18 cellular contexts compared by ENCODE assay signal in the genomic region with DNA sequence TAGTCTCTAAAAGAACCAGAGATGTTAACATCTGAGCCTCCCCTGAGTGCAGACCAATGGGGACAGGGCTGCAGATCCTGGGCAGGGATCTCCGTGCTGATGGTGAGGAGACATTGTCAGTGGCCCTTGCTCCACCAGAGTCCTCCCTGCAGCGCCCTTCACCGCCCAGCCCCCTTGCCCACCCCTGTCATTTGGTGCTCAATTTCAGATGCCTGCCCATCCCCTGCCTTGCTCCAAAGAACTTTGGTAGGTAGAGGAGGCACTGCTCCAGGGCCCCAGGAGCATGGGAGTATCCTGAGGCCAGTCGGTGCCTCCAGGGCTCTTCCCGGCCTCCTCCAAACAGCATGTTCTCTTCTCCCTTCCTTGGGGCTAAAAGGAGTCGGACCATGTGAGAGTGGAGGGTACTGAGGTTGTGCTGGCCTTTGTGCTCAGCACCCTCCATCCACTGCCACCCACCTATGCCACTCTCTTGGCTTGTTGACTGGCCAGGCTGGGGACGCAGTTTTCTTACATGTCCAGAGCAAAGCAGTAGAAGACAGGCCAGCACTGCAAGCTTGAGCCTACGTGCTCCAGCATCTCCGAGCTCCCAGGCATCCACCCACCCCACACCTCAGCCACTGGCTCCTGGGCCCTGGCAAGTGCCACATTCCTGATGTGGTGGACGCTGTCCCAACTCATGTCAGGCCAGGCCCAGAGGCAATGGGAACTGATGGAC.
DNase-seq lines count a peak whose midpoint lies in the region; ATAC-seq and TF ChIP-seq lines count a peak whose summit lies in the region.
"Had no signal": no experiment of that assay in that cellular context is flagged by ENCODE, and none has a peak within 500 bp of the region (broad histone marks: within the 10 kb centered on the region; RNA-seq: fewer than 3 reads in every experiment).

No MANE protein-coding gene starts in this region.

- H3K27me3 ChIP-seq in esophagus muscularis mucosa (no peaks in the 10 kb centered on the region), neuronal stem cell (ENCODE audit: control insufficient read depth in 3 of 3, insufficient read depth in 3 of 3, low read depth in 1 of 3, low read length in 3 of 3) (peaks cover 0 to 27% (median 0%) of the 10 kb centered on the region in 3 experiments), left lung (no peaks in the 10 kb centered on the region)
- H3K27me3 ChIP-seq: BLaER1 treated with 17β-estradiol and CSF1 and Interleukin-3, amounts not matched to agents 10 nM and 100 nM had no signal

- H3K4me2 ChIP-seq in neuronal stem cell (ENCODE audit: insufficient read depth, low read length, poor library complexity, severe bottlenecking): no peak overlapping the region
- H3K4me2 ChIP-seq: A549 had no signal

- H3K4me1 ChIP-seq in esophagus muscularis mucosa (peaks cover 19 to 30% (median 24%) of the 10 kb centered on the region in 4 donors), neuronal stem cell (ENCODE audit: control insufficient read depth in 2 of 2, insufficient read depth in 1 of 2, low read depth in 1 of 2, low read length in 2 of 2) (peaks cover 0 to 4% of the 10 kb centered on the region in 2 donors), left lung (peaks cover 0 to 11% of the 10 kb centered on the region in 2 donors)
- H3K4me1 ChIP-seq: A549, Caco-2 had no signal

- no peak overlapping the region for H2BK5ac ChIP-seq in neuronal stem cell (ENCODE audit: low read length)

- H3K4me3 ChIP-seq in esophagus muscularis mucosa (no peak overlapping the region), neuronal stem cell (ENCODE audit: low read length in 2 of 2) (no peak overlapping the region), left lung (no peak overlapping the region)
- H3K4me3 ChIP-seq: A549; BLaER1 treated with 17β-estradiol and CSF1 and Interleukin-3, amounts not matched to agents 10 nM and 100 nM had no signal

- no peak overlapping the region for H2BK120ac ChIP-seq in neuronal stem cell (ENCODE audit: low read depth, low read length)

- H3K36me3 ChIP-seq in esophagus muscularis mucosa (no peaks in the 10 kb centered on the region), neuronal stem cell (replicated peaks in 1 of 2; ENCODE audit: control insufficient read depth in 2 of 2, insufficient read depth in 2 of 2, low read length in 2 of 2) (no peaks in the 10 kb centered on the region), left lung (no peaks in the 10 kb centered on the region)
- H3K36me3 ChIP-seq: BLaER1 treated with 17β-estradiol and CSF1 and Interleukin-3, amounts not matched to agents 10 nM and 100 nM had no signal

- H3K9ac ChIP-seq in neuronal stem cell (ENCODE audit: low read depth, low read length, poor library complexity): peak overlapping the region; percentile 51
- H3K9ac ChIP-seq: BLaER1 treated with 17β-estradiol and CSF1 and Interleukin-3, amounts not matched to agents 10 nM and 100 nM had no signal

- H2AK5ac ChIP-seq in neuronal stem cell (ENCODE audit: low read depth, low read length): no peak overlapping the region

- H3K27ac ChIP-seq in esophagus muscularis mucosa (replicated peaks in 1 of 4) (no peak overlapping the region), neuronal stem cell (replicated peaks; ENCODE audit: low read length) (no peak overlapping the region), left lung (no peak overlapping the region)
- H3K27ac ChIP-seq: 22Rv1; A549; BLaER1 treated with 17β-estradiol and CSF1 and Interleukin-3, amounts not matched to agents 10 nM and 100 nM; C4-2B had no signal

- H2BK12ac ChIP-seq in neuronal stem cell (ENCODE audit: low read length): no peak overlapping the region

- no peak overlapping the region for H3K4ac ChIP-seq in neuronal stem cell (ENCODE audit: low read length)

- no peak for ATAC-seq in HG02588 (IDR thresholded peaks at IDR 0.05; ENCODE audit: unreplicated experiment)
- no peak for ATAC-seq in left lung
- ATAC-seq: A549; CD8-positive, alpha-beta T cell had no signal

- TF ChIP-seq CTCF in esophagus muscularis mucosa (IDR thresholded peaks at IDR 0.05): no peak
- TF ChIP-seq CTCF in osteocyte (IDR thresholded peaks at IDR 0.05): no peak
- no peak for TF ChIP-seq CTCF in left lung (IDR thresholded peaks at IDR 0.05)

- H3K9me3 ChIP-seq in esophagus muscularis mucosa: no peaks in the 10 kb centered on the region
- peaks cover 0 to 1% of the 10 kb centered on the region in 2 donors for H3K9me3 ChIP-seq in neuronal stem cell (replicated peaks in 1 of 2; ENCODE audit: control insufficient read depth in 2 of 2, insufficient read depth in 1 of 2, low read depth in 1 of 2, low read length in 2 of 2)
- H3K9me3 ChIP-seq in left lung: no peaks in the 10 kb centered on the region
- H3K9me3 ChIP-seq: A549, Caco-2 had no signal

- intact Hi-C loops in esophagus muscularis mucosa (cut with DNase I): loop anchor here (10.0 kb wide), 1 partner anchor 54 kb away; no protein-coding TSS in a partner anchor
- intact Hi-C loops in left lung (cut with DNase I): no loop called here

- TF ChIP-seq EP300 in esophagus muscularis mucosa (IDR thresholded peaks at IDR 0.05): no peak

- no peak overlapping the region for H3K14ac ChIP-seq in neuronal stem cell (ENCODE audit: low read length)

- no peak overlapping the region for H4K91ac ChIP-seq in neuronal stem cell (ENCODE audit: low read depth, low read length, poor library complexity)

- peak; percentile 88 for DNase-seq in esophagus muscularis mucosa (ENCODE audit: extremely low spot score)
- no peak for DNase-seq in neuronal stem cell (ENCODE audit: low spot score)
- peak; percentile 80 for DNase-seq in osteocyte (ENCODE audit: extremely low spot score, unreplicated experiment)
- DNase-seq in left lung: no peak
- DNase-seq in activated effector memory CD4-positive, alpha-beta T cell treated with anti-CD3 and anti-CD28 coated beads, Interleukin-2, amount 50 U/mL, for 16 hours: no peak
- DNase-seq: AML-193; Caco-2; Calu3; CD4-positive, alpha-beta T cell; CD8-positive, alpha-beta T cell; DMS79 treated with DMSO at 0.1 percent for 48 hours; GF-D8 had no signal

- H3K27me3 Mint-ChIP-seq in osteocyte (ENCODE audit: unreplicated experiment): peaks cover 16% of the 10 kb centered on the region
- H3K27me3 Mint-ChIP-seq: CD4-positive, alpha-beta T cell had no signal

- no peaks in the 10 kb centered on the region for H3K36me3 Mint-ChIP-seq in osteocyte (ENCODE audit: unreplicated experiment)
- H3K36me3 Mint-ChIP-seq: CD8-positive, alpha-beta T cell had no signal

- WGBS in esophagus muscularis mucosa: 95% methylated on average over 10 of the region's 10 CpGs
- no CpG with 5 or more reads among the region's 10 CpGs for WGBS in neuronal stem cell (ENCODE audit: extremely low coverage in 2 of 2, insufficient read length in 2 of 2, insufficient replicate concordance in 1 of 2), 2 donors

- H3K27ac Mint-ChIP-seq in osteocyte (ENCODE audit: unreplicated experiment): no peak overlapping the region
- H3K27ac Mint-ChIP-seq: B cell; CD4-positive, alpha-beta T cell; CD8-positive, alpha-beta T cell had no signal

- H3K4me1 Mint-ChIP-seq in osteocyte (ENCODE audit: unreplicated experiment): peaks cover 4% of the 10 kb centered on the region

- H2BK15ac ChIP-seq in neuronal stem cell (ENCODE audit: low read length): no peak overlapping the region

- H3K79me1 ChIP-seq in neuronal stem cell (ENCODE audit: low read depth, low read length): no peaks in the 10 kb centered on the region

- H4K8ac ChIP-seq in neuronal stem cell (ENCODE audit: low read depth, low read length): no peak overlapping the region

- peak overlapping the region; percentile 23 for H3K23ac ChIP-seq in neuronal stem cell (ENCODE audit: low read depth, low read length, poor library complexity)

- no peak overlapping the region for H2AFZ ChIP-seq in neuronal stem cell (ENCODE audit: low read length)

- H3K9me3 Mint-ChIP-seq in osteocyte (ENCODE audit: unreplicated experiment): no peaks in the 10 kb centered on the region
- H3K9me3 Mint-ChIP-seq: CD4-positive, alpha-beta T cell; CD8-positive, alpha-beta T cell had no signal

- H3K18ac ChIP-seq in neuronal stem cell (ENCODE audit: low read length): no peak overlapping the region

- no peak for TF ChIP-seq POLR2A in esophagus muscularis mucosa (IDR thresholded peaks at IDR 0.05; ENCODE audit: low read depth)

- H3K4me3 Mint-ChIP-seq in osteocyte (ENCODE audit: unreplicated experiment): no peak overlapping the region
- H3K4me3 Mint-ChIP-seq: B cell; CD4-positive, alpha-beta T cell; CD8-positive, alpha-beta T cell had no signal

Comparison
In these comparisons a context has a peak if more than half of its experiments do, and no peak if none do; other contexts are left out.
1. DNase-seq: peak in esophagus muscularis mucosa (single experiment) and osteocyte (single experiment); none in neuronal stem cell (single experiment), left lung (0 of 2) and activated effector memory CD4-positive, alpha-beta T cell treated with anti-CD3 and anti-CD28 coated beads, Interleukin-2, amount 50 U/mL, for 16 hours (single experiment).